2 cellular contexts compared by ENCODE assay signal in genomic region chr12:112796067-112796466, GRCh38.
TF ChIP-seq lines count a peak whose summit lies in the region.

No MANE protein-coding gene starts in this region.

TF ChIP-seq in A549, 52 proteins besides CTCF, POLR2A, EP300 and RAD21:
- TF ChIP-seq USF2 (IDR thresholded peaks at IDR 0.05) (no peak), MAFK (IDR thresholded peaks at IDR 0.05; ENCODE audit: partially characterized antibody) (peak; percentile 81), RCOR1 (IDR thresholded peaks at IDR 0.05; ENCODE audit: low read depth, low read length) (no peak), HES2 (IDR thresholded peaks at IDR 0.05) (no peak), NFE2L2 (conservative IDR thresholded peaks at IDR 0.05; ENCODE audit: low read length) (peak; percentile 57)

TF ChIP-seq in WTC11, 78 proteins besides CTCF, POLR2A, EP300 and RAD21:
- TF ChIP-seq ATF2 (CRISPR knock-in tag; IDR thresholded peaks at IDR 0.05; ENCODE audit: borderline replicate concordance, low read depth) (no peak), GRHL2 (CRISPR knock-in tag; IDR thresholded peaks at IDR 0.05; ENCODE audit: insufficient replicate concordance, severe bottlenecking) (no peak), HMGXB4 (CRISPR knock-in tag; IDR thresholded peaks at IDR 0.05) (no peak), CREM (CRISPR knock-in tag; IDR thresholded peaks at IDR 0.05) (no peak), JUN (CRISPR knock-in tag; IDR thresholded peaks at IDR 0.05) (no peak), TP53 (CRISPR knock-in tag; IDR thresholded peaks at IDR 0.05) (no peak), PREB (CRISPR knock-in tag; IDR thresholded peaks at IDR 0.05; ENCODE audit: borderline replicate concordance) (no peak), ZNF396 (CRISPR knock-in tag; IDR thresholded peaks at IDR 0.05; ENCODE audit: borderline replicate concordance) (no peak), NR2C2 (CRISPR knock-in tag; IDR thresholded peaks at IDR 0.05) (no peak)
TF ChIP-seq in WTC11: peak in this region for 0.
